8 cellular contexts compared by ENCODE assay signal in the genomic region with DNA sequence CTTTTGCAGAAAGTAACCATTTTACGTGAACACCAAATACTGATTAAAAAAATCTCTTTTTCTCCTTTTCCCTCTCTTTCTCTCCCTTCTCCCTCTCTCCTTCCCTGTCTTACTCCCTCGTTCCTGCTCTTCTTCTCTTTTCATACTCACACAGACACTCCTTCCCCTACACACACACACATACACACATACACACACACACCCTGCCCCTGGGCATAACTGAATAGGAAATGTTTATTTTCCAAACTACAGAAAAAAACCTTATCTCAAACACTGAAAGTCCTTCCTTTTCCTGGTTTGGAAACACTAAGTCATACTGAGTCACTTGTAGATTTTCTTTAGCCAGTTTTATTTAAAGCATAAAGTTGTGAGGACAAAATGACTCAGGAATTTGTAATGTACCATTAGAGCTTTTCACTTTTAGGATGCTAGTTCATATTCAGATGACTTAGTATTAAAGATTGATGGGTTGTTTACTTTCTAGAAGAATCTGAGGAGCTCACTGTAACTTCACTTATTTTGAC.
DNase-seq lines count a peak whose midpoint lies in the region; ATAC-seq and TF ChIP-seq lines count a peak whose summit lies in the region.

No MANE protein-coding gene starts in this region.

- H3K4me1 Mint-ChIP-seq in activated T-cell treated with anti-CD3 and anti-CD28 coated beads, Interleukin-2, amount 50 U/mL, for 72 hours (ENCODE audit: low read depth), result peaks cover 92% of the 10 kb centered on the region

- H3K27ac ChIP-seq in upper lobe of right lung, result peak overlapping the region; percentile 20

- H3K36me3 Mint-ChIP-seq in activated T-cell treated with anti-CD3 and anti-CD28 coated beads, Interleukin-2, amount 50 U/mL, for 72 hours (ENCODE audit: insufficient read depth in 2 of 2), result peaks cover 6 to 18% of the 10 kb centered on the region in 2 donors

- H3K9me3 ChIP-seq in upper lobe of right lung, result no peaks in the 10 kb centered on the region

- in situ Hi-C loops in astrocyte of the cerebellum (cut with HindIII; ENCODE audit: low sequenced_read_pairs), result no loop called here

- H3K4me3 Mint-ChIP-seq in activated T-cell treated with anti-CD3 and anti-CD28 coated beads, Interleukin-2, amount 50 U/mL, for 72 hours, result peak overlapping the region; percentile 44 to 74

- H3K9me3 Mint-ChIP-seq in activated T-cell treated with anti-CD3 and anti-CD28 coated beads, Interleukin-2, amount 50 U/mL, for 72 hours, result peaks cover 0 to 2% of the 10 kb centered on the region in 2 donors

- H3K4me1 ChIP-seq in upper lobe of right lung, result peaks cover 75% of the 10 kb centered on the region

- no peaks in the 10 kb centered on the region for H3K27me3 ChIP-seq in upper lobe of right lung

- H3K36me3 ChIP-seq in upper lobe of right lung, result no peaks in the 10 kb centered on the region

- peak overlapping the region; percentile 87 for H3K27ac Mint-ChIP-seq in activated T-cell treated with anti-CD3 and anti-CD28 coated beads, Interleukin-2, amount 50 U/mL, for 72 hours

- DNase-seq in activated T-cell treated with anti-CD3 and anti-CD28 coated beads, Interleukin-2, amount 50 U/mL, for 72 hours, result no peak
- no peak for DNase-seq in activated T-cell treated with anti-CD3 and anti-CD28 coated beads, Interleukin-2, amount 50 U/mL, for 1 hour
- DNase-seq in astrocyte of the cerebellum (ENCODE audit: low read depth), result peak; percentile 36
- DNase-seq in kidney glomerular epithelial cell (lab: John Stamatoyannopoulos, UW), result peak; percentile 39
- DNase-seq in upper lobe of right lung, result no peak
- no peak for DNase-seq in NOMO-1 treated with dmso at 0.1 percent for 144 hours (lab: John Stamatoyannopoulos, UW; ENCODE audit: unreplicated experiment)
- no peak for DNase-seq in NCI-H2171 (lab: John Stamatoyannopoulos, UW)

- intact Hi-C loops in upper lobe of right lung (cut with DNase I), result no loop called here

- ATAC-seq in activated T-cell treated with anti-CD3 and anti-CD28 coated beads, Interleukin-2, amount 50 U/mL, for 72 hours (replicated peaks in 1 of 2), result peak; percentile 51 to 66
- ATAC-seq in upper lobe of right lung (no peak), HG03159 (IDR thresholded peaks at IDR 0.05; ENCODE audit: unreplicated experiment) (no peak)

- H3K4me3 ChIP-seq in astrocyte of the cerebellum (ENCODE audit: low read depth, low read length), result no peak overlapping the region
- no peak overlapping the region for H3K4me3 ChIP-seq in upper lobe of right lung

- TF ChIP-seq CTCF in astrocyte of the cerebellum (IDR thresholded peaks at IDR 0.05; ENCODE audit: low read depth, low read length, missing control alignments), result no peak
- no peak for TF ChIP-seq CTCF in upper lobe of right lung (IDR thresholded peaks at IDR 0.05)

- no peaks in the 10 kb centered on the region for H3K27me3 Mint-ChIP-seq in activated T-cell treated with anti-CD3 and anti-CD28 coated beads, Interleukin-2, amount 50 U/mL, for 72 hours (ENCODE audit: low read depth)

Comparison
In these comparisons a context has a peak if more than half of its experiments do, and no peak if none do; other contexts are left out.
1. ATAC-seq: peak in activated T-cell treated with anti-CD3 and anti-CD28 coated beads, Interleukin-2, amount 50 U/mL, for 72 hours (2 of 2); none in upper lobe of right lung (single experiment) and HG03159 (single experiment).
2. DNase-seq: peak in astrocyte of the cerebellum (single experiment) and kidney glomerular epithelial cell (single experiment); none in activated T-cell treated with anti-CD3 and anti-CD28 coated beads, Interleukin-2, amount 50 U/mL, for 72 hours (0 of 2), activated T-cell treated with anti-CD3 and anti-CD28 coated beads, Interleukin-2, amount 50 U/mL, for 1 hour (single experiment), upper lobe of right lung (single experiment), NOMO-1 treated with dmso at 0.1 percent for 144 hours (single experiment) and NCI-H2171 (single experiment).